In genomic region chr2:237456200-237456731, GRCh38 we compare ENCODE assay signal across 10 cellular contexts. TPM values are rescaled to one million over a fixed set of nuclear protein-coding genes. Genes with fewer than 3 reads are reported as not detected.
DNase-seq lines count a peak whose midpoint lies in the region; ATAC-seq and TF ChIP-seq lines count a peak whose summit lies in the region.
"Had no signal": no experiment of that assay in that cellular context is flagged by ENCODE, and none has a peak within 500 bp of the region (broad histone marks: within the 10 kb centered on the region; RNA-seq: fewer than 3 reads in every experiment).

No MANE protein-coding gene starts in this region.

- H2AFZ ChIP-seq in IMR-90 (replicated peaks; ENCODE audit: low read length, poor library complexity), result peak overlapping the region; percentile 73

- BruUV-seq in IMR-90 (replicated peaks; lab: Mats Ljungman, UMichigan), result no TSS peak

- no peak overlapping the region for H3K56ac ChIP-seq in IMR-90 (ENCODE audit: extremely low read depth, insufficient read depth, low read length)

- peak overlapping the region; percentile 27 for H3K27ac ChIP-seq in IMR-90 (ENCODE audit: insufficient read depth, low read length)

- intact Hi-C loops in IMR-90 (cut with micrococcal nuclease), result no loop called here
- intact Hi-C loops in left cardiac atrium (cut with DNase I), result no loop called here

- H4K8ac ChIP-seq in IMR-90 (ENCODE audit: low read depth in 2 of 2, low read length in 2 of 2), result peak overlapping the region in 1 of 2 experiments; percentile 81; a peak in 3 of 4 replicates

- in situ Hi-C loops in IMR-90 (cut with MboI; ENCODE audit: low sequenced_read_pairs), result no loop called here

- ATAC-seq in IMR-90 (ENCODE audit: low read depth) (peak; percentile 88), T-helper 17 cell (no peak), left cardiac atrium (peak; percentile 90 to 95), HG03442 (IDR thresholded peaks at IDR 0.05; ENCODE audit: unreplicated experiment) (no peak), GM21717 (IDR thresholded peaks at IDR 0.05; ENCODE audit: unreplicated experiment) (no peak), GM18511 (IDR thresholded peaks at IDR 0.05; ENCODE audit: unreplicated experiment) (no peak)
- peak; percentile 45 to 63 for ATAC-seq in stimulated activated naive B cell treated with anti-CD40 and anti-IgM and Interleukin-4, amounts not matched to agents 10 μg/mL and 1 μg/mL and 100 μg/mL, for 72 hours (replicated peaks)

- WGBS in IMR-90 (ENCODE audit: extremely low coverage in 2 of 2, insufficient read length in 1 of 2), 2 experiments, result 20% methylated on average over 2 of the region's 10 CpGs; no CpG with 5 or more reads in 1 of the 2 experiments

- TF ChIP-seq RAD21 in IMR-90 (IDR thresholded peaks at IDR 0.05; ENCODE audit: low read length), result 0 out of 2 replicates have a peak, but pooled peaks have one; percentile 1

- H2BK20ac ChIP-seq in IMR-90 (ENCODE audit: low read depth, low read length), result peak overlapping the region; percentile 98

- CTCF ChIA-PET in IMR-90 (lab: Yijun Ruan, JAX), result interaction anchor here (1.2 to 2.3 kb wide), 4 partner anchors 10 to 42 kb away, joined by 3 to 8 read pairs (median 6); partner anchors contain the start of gene COL6A3

- peaks cover 6 to 39% of the 10 kb centered on the region in 2 experiments; a peak in 3 of 4 replicates for H3K79me1 ChIP-seq in IMR-90 (ENCODE audit: low read depth in 1 of 2, low read length in 2 of 2)

- DNase-seq in IMR-90, result peak; percentile 96
- DNase-seq in T-helper 17 cell, result no peak
- peak; percentile 77 for DNase-seq in left cardiac atrium
- no peak for DNase-seq in stimulated activated naive B cell treated with anti-CD40 and anti-IgM and Interleukin-4, amounts not matched to agents 10 μg/mL and 1 μg/mL and 100 μg/mL, for 72 hours
- DNase-seq in stimulated activated CD4-positive, alpha-beta T cell treated with anti-CD3 and anti-CD28 coated beads, Interleukin-12 subunit alpha, Interleukin-12 subunit beta, amount 100 ng/mL, for 4 hours, result no peak
- DNase-seq: dermis blood vessel endothelial cell; stimulated activated CD4-positive, alpha-beta T cell treated with anti-CD3 and anti-CD28 coated beads, Interleukin-1b, Interleukin-23, amount 100 ng/mL, for 48 hours had no signal

- peak overlapping the region; percentile 91 for H2BK5ac ChIP-seq in IMR-90 (ENCODE audit: low read depth, low read length, poor library complexity, severe bottlenecking)

- no peak overlapping the region for H3K4me3 ChIP-seq in IMR-90 (ENCODE audit: insufficient read depth, low read depth, low read length)

- peak overlapping the region; percentile 78 for H3K4ac ChIP-seq in IMR-90 (ENCODE audit: low read depth, low read length)

- H4K91ac ChIP-seq in IMR-90 (ENCODE audit: insufficient read depth, low read depth, low read length), result peak overlapping the region; percentile 91

- no peaks in the 10 kb centered on the region for H3K36me3 Mint-ChIP-seq in T-helper 17 cell (ENCODE audit: low read depth)
- H3K36me3 Mint-ChIP-seq in stimulated activated naive B cell treated with anti-CD40 and anti-IgM and Interleukin-4, amounts not matched to agents 10 μg/mL and 1 μg/mL and 100 μg/mL, for 72 hours, result peaks cover 0 to 1% of the 10 kb centered on the region in 2 donors

- POLR2A ChIA-PET in IMR-90 (lab: Charles Lee; ENCODE audit: unreplicated experiment), result interaction anchor here (0.5 to 1.3 kb wide), 5 partner anchors 10 to 289 kb away, joined by 3 to 4 read pairs (median 3); no protein-coding TSS in a partner anchor

- H4K5ac ChIP-seq in IMR-90 (ENCODE audit: low read depth, low read length), result no peak overlapping the region

- H3K4me3 Mint-ChIP-seq in T-helper 17 cell, result no peak overlapping the region
- no peak overlapping the region for H3K4me3 Mint-ChIP-seq in stimulated activated naive B cell treated with anti-CD40 and anti-IgM and Interleukin-4, amounts not matched to agents 10 μg/mL and 1 μg/mL and 100 μg/mL, for 72 hours

- H2BK15ac ChIP-seq in IMR-90 (ENCODE audit: low read depth, low read length), result peak overlapping the region; percentile 96; the same call in 2 of the 3 replicates

- H2AK5ac ChIP-seq in IMR-90 (ENCODE audit: low read depth, low read length), result peak overlapping the region; percentile 86; the same call in 1 of the 2 replicates

- peak overlapping the region; percentile 19 for H3K18ac ChIP-seq in IMR-90 (ENCODE audit: low read depth, low read length)

- peak overlapping the region; percentile 53; the same call in 1 of the 2 replicates for H3K14ac ChIP-seq in IMR-90 (replicated peaks; ENCODE audit: low read depth, low read length)

- H3K9me1 ChIP-seq in IMR-90 (ENCODE audit: insufficient read depth, low read length), result peaks cover 39% of the 10 kb centered on the region

- dilution Hi-C loops in IMR-90 (cut with HindIII; ENCODE audit: low sequenced_read_pairs, unreplicated experiment), result no loop called here

- H3K9me3 ChIP-seq in IMR-90 (ENCODE audit: control insufficient read depth, insufficient read depth, low read length) (no peaks in the 10 kb centered on the region), T-helper 17 cell (ENCODE audit: control insufficient read depth, low read length, poor library complexity, severe bottlenecking) (no peaks in the 10 kb centered on the region)

- peak overlapping the region; percentile 98 for H2BK120ac ChIP-seq in IMR-90 (ENCODE audit: low read depth, low read length)

- no peaks in the 10 kb centered on the region for H3K27me3 ChIP-seq in IMR-90 (ENCODE audit: control insufficient read depth, insufficient read depth, low read length)

- H3K9me3 Mint-ChIP-seq in stimulated activated naive B cell treated with anti-CD40 and anti-IgM and Interleukin-4, amounts not matched to agents 10 μg/mL and 1 μg/mL and 100 μg/mL, for 72 hours, result peaks cover 2 to 8% of the 10 kb centered on the region in 2 donors

- H3K9ac ChIP-seq in IMR-90 (ENCODE audit: low read depth, low read length), result no peak overlapping the region

- peaks cover 8% of the 10 kb centered on the region for H3K4me1 Mint-ChIP-seq in T-helper 17 cell
- H3K4me1 Mint-ChIP-seq in stimulated activated naive B cell treated with anti-CD40 and anti-IgM and Interleukin-4, amounts not matched to agents 10 μg/mL and 1 μg/mL and 100 μg/mL, for 72 hours, result peaks cover 15 to 23% of the 10 kb centered on the region in 2 donors

- H3K4me2 ChIP-seq in IMR-90 (ENCODE audit: low read depth, low read length), result peak overlapping the region; percentile 83; the same call in 1 of the 2 replicates

- no peak for TF ChIP-seq POLR2A in IMR-90 (IDR thresholded peaks at IDR 0.05; ENCODE audit: low read depth, low read length)

- peaks cover 32% of the 10 kb centered on the region for H3K4me1 ChIP-seq in IMR-90 (ENCODE audit: control insufficient read depth, insufficient read depth, low read length)

- peak overlapping the region; percentile 19 for H2AK9ac ChIP-seq in IMR-90 (replicated peaks; ENCODE audit: low read depth, low read length, poor library complexity)

- H3K27me3 Mint-ChIP-seq in T-helper 17 cell, result no peaks in the 10 kb centered on the region
- peaks cover 23 to 42% of the 10 kb centered on the region in 2 donors for H3K27me3 Mint-ChIP-seq in stimulated activated naive B cell treated with anti-CD40 and anti-IgM and Interleukin-4, amounts not matched to agents 10 μg/mL and 1 μg/mL and 100 μg/mL, for 72 hours

- no peaks in the 10 kb centered on the region for H3K36me3 ChIP-seq in IMR-90 (ENCODE audit: control insufficient read depth, insufficient read depth, low read length)

- H4K20me1 ChIP-seq in IMR-90 (ENCODE audit: insufficient read depth, low read length), result no peaks in the 10 kb centered on the region

- TF ChIP-seq CTCF in IMR-90 (conservative IDR thresholded peaks at IDR 0.05; ENCODE audit: low read depth, low read length), result 0 out of 2 replicates have a peak, but pooled peaks have one; percentile 13

- peak overlapping the region; percentile 49 for H3K27ac Mint-ChIP-seq in T-helper 17 cell
- no peak overlapping the region for H3K27ac Mint-ChIP-seq in stimulated activated naive B cell treated with anti-CD40 and anti-IgM and Interleukin-4, amounts not matched to agents 10 μg/mL and 1 μg/mL and 100 μg/mL, for 72 hours

- peak overlapping the region; percentile 2; the same call in 1 of the 2 replicates for H3K23ac ChIP-seq in IMR-90 (ENCODE audit: low read depth, low read length)

TF ChIP-seq in IMR-90, 13 proteins besides CTCF, POLR2A, EP300 and RAD21 (continues in another document):
- no peak for TF ChIP-seq RFX5 (IDR thresholded peaks at IDR 0.05; ENCODE audit: low read depth, low read length)
- no peak for TF ChIP-seq CEBPB (IDR thresholded peaks at IDR 0.05; ENCODE audit: low read depth, low read length)
- TF ChIP-seq NFE2L2 (IDR thresholded peaks at IDR 0.05; ENCODE audit: low read depth, low read length), result no peak
- TF ChIP-seq MXI1 (IDR thresholded peaks at IDR 0.05; ENCODE audit: borderline replicate concordance, low read depth, low read length), result peak; percentile 85; the same call in 1 of the 2 replicates
- TF ChIP-seq FOS (IDR thresholded peaks at IDR 0.05; ENCODE audit: low read depth, low read length), result peak; percentile 74
- TF ChIP-seq, protein P1, sequence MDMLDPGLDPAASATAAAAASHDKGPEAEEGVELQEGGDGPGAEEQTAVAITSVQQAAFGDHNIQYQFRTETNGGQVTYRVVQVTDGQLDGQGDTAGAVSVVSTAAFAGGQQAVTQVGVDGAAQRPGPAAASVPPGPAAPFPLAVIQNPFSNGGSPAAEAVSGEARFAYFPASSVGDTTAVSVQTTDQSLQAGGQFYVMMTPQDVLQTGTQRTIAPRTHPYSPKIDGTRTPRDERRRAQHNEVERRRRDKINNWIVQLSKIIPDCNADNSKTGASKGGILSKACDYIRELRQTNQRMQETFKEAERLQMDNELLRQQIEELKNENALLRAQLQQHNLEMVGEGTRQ (IDR thresholded peaks at IDR 0.05; ENCODE audit: low read depth, low read length), result peak; percentile 85
- TF ChIP-seq RCOR1 (IDR thresholded peaks at IDR 0.05; ENCODE audit: insufficient replicate concordance, low read length), result no peak
- 0 out of 2 replicates have a peak, but pooled peaks have one; percentile 8 for TF ChIP-seq SMC3 (IDR thresholded peaks at IDR 0.05; ENCODE audit: low read depth, low read length)

RNA-seq across cellular contexts. Expression of gene MLPH, which starts 30.8 kb away (rescaled TPM):
- 13.8 and 13.9 TPM in 2 replicates for total RNA-seq in IMR-90 (2012; rRNA removed)
- 21.6 and 23.7 TPM in 2 replicates for polyA plus RNA-seq in IMR-90 (2012; rRNA removed)
- 12.9 and 20.1 TPM in 2 replicates for polyA plus RNA-seq in IMR-90 (2012; cell fraction: cytosol; rRNA removed)
- 50.9 and 66.0 TPM in 2 replicates for polyA plus RNA-seq in IMR-90 (2012; cell fraction: nucleus; rRNA removed; ENCODE audit: low replicate concordance)
- total RNA-seq in T-helper 17 cell, result not detected
- 100 to 1,000 TPM in 1 of 2 donors, 10 to 100 TPM in 1; 91.5 to 121 TPM for total RNA-seq in left cardiac atrium

RNA-seq across cellular contexts. Expression of gene COL6A3, which starts 42.3 kb away (rescaled TPM):
- 1,501 and 1,855 TPM in 2 replicates for total RNA-seq in IMR-90 (2012; rRNA removed)
- polyA plus RNA-seq in IMR-90 (2012; rRNA removed), result 798 and 964 TPM in 2 replicates
- polyA plus RNA-seq in IMR-90 (2012; cell fraction: cytosol; rRNA removed), result 520 and 674 TPM in 2 replicates
- 700 and 999 TPM in 2 replicates for polyA plus RNA-seq in IMR-90 (2012; cell fraction: nucleus; rRNA removed; ENCODE audit: low replicate concordance)
- 1 to 10 TPM; 1.9 to 2.6 TPM for total RNA-seq in T-helper 17 cell
- total RNA-seq in left cardiac atrium, result 100 to 1,000 TPM; 145 to 186 TPM

Comparison
In these comparisons a context has a peak if more than half of its experiments do, and no peak if none do; other contexts are left out.
1. ATAC-seq: peak in IMR-90 (single experiment), left cardiac atrium (2 of 2) and stimulated activated naive B cell treated with anti-CD40 and anti-IgM and Interleukin-4, amounts not matched to agents 10 μg/mL and 1 μg/mL and 100 μg/mL, for 72 hours (2 of 2); none in T-helper 17 cell (single experiment), HG03442 (single experiment), GM21717 (single experiment) and GM18511 (single experiment).
2. DNase-seq: peak in IMR-90 (single experiment) and left cardiac atrium (single experiment); none in T-helper 17 cell (0 of 3), stimulated activated naive B cell treated with anti-CD40 and anti-IgM and Interleukin-4, amounts not matched to agents 10 μg/mL and 1 μg/mL and 100 μg/mL, for 72 hours (single experiment) and stimulated activated CD4-positive, alpha-beta T cell treated with anti-CD3 and anti-CD28 coated beads, Interleukin-12 subunit alpha, Interleukin-12 subunit beta, amount 100 ng/mL, for 4 hours (single experiment).
3. RNA of gene MLPH, which starts 30.8 kb away (total RNA-seq): 91.5 to 121 TPM in left cardiac atrium and 13.8 to 13.9 TPM in IMR-90; not detected in T-helper 17 cell; every median in the first group is over 10 times any median in the second.
4. RNA of gene COL6A3, which starts 42.3 kb away (total RNA-seq): 1,501 to 1,855 TPM in IMR-90 and 145 to 186 TPM in left cardiac atrium; 1.9 to 2.6 TPM in T-helper 17 cell; every median in the first group is over 10 times any median in the second.